ENCODE assay signal across 8 cellular contexts in the genomic region with DNA sequence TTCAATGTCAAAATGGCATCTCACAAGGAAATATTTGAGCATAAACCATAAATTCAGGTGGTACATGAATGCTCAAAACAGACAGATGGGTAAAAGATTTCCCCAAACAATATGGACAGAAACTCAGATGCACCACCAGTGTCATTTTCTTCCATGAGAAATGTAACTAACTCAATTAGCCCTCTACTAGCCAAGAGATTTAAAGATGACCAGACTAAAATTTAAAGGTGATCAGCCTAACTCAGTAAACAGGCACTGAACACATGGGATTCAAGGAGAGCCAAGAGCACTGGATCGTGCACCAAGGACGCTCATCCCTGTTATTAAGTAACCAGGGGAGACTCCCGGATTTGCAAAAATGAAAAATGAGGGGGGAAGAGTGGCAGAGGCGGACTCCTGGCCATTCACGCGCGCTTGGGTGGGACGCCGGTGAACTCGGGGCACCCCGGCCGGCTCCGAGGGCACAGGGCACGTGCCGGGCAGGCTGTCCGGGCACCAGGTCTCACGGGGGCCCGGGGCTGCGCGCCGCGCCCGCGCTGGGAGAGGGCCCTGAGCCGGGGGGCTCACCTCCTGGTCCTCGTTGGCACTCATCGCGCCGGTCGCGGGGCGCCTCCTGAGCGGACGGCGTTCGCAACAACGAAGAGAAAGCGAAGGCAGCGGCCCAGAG. TPM values are rescaled to one million over a fixed set of nuclear protein-coding genes. Genes with fewer than 3 reads are reported as not detected.
DNase-seq lines count a peak whose midpoint lies in the region; ATAC-seq, FAIRE-seq and TF ChIP-seq lines count a peak whose summit lies in the region.

No MANE protein-coding gene starts in this region.

- DNase-seq in GM12892 (ENCODE audit: insufficient read length) (peak; percentile 33), RWPE1 (ENCODE audit: low spot score) (peak; percentile 45), MCF 10A (ENCODE audit: unreplicated experiment) (peak; percentile 34), keratinocyte (ENCODE audit: low read depth, low spot score) (no peak), DMS114 treated with DMSO at 0.1 percent for 48 hours (lab: John Stamatoyannopoulos, UW; ENCODE audit: unreplicated experiment) (no peak)
- DNase-seq in stimulated activated CD4-positive, alpha-beta T cell treated with anti-CD3 and anti-CD28 coated beads, Interleukin-1b, Interleukin-23, amount 100 ng/mL, for 48 hours, result peak; percentile 15

- H3K36me3 Mint-ChIP-seq in MCF 10A (ENCODE audit: insufficient read depth, unreplicated experiment), result peaks cover 7% of the 10 kb centered on the region

- H3K4me1 Mint-ChIP-seq in MCF 10A (ENCODE audit: insufficient read depth, unreplicated experiment), result peaks cover 16% of the 10 kb centered on the region

- no peaks in the 10 kb centered on the region for H3K27me3 ChIP-seq in keratinocyte (ENCODE audit: control insufficient read depth, extremely low read depth, insufficient read depth, low read length)

- peak overlapping the region; percentile 68 to 97 (median 75) for H3K4me3 ChIP-seq in keratinocyte (ENCODE audit: control insufficient read depth in 2 of 3, extremely low read depth in 1 of 3, insufficient read depth in 2 of 3, low read depth in 1 of 3, low read length in 3 of 3)

- dilution Hi-C loops in keratinocyte (cut with MboI; ENCODE audit: extremely low pct_ligation_motif_present, low sequenced_read_pairs), result no loop called here

- no peak for TF ChIP-seq CTCF in RWPE1 (conservative IDR thresholded peaks at IDR 0.05; ENCODE audit: low read depth)
- no peak for TF ChIP-seq CTCF in MCF 10A (IDR thresholded peaks at IDR 0.05; ENCODE audit: unreplicated experiment)
- no peak for TF ChIP-seq CTCF in keratinocyte (optimal IDR thresholded peaks at IDR 0.05 in 1 of 3, IDR thresholded peaks at IDR 0.05 in 1 of 3, conservative IDR thresholded peaks at IDR 0.05 in 1 of 3; ENCODE audit: extremely low read depth in 1 of 3, insufficient read depth in 2 of 3, low read length in 3 of 3)

- peak overlapping the region; percentile 85 for H3K4me3 Mint-ChIP-seq in MCF 10A (ENCODE audit: unreplicated experiment)

- no peaks in the 10 kb centered on the region for H3K27me3 Mint-ChIP-seq in MCF 10A (ENCODE audit: insufficient read depth, unreplicated experiment)

- H3K27ac Mint-ChIP-seq in MCF 10A (ENCODE audit: low read depth, unreplicated experiment), result peak overlapping the region; percentile 82

- peaks cover 0 to 6% of the 10 kb centered on the region in 2 experiments for H3K36me3 ChIP-seq in keratinocyte (ENCODE audit: control insufficient read depth in 2 of 2, extremely low read depth in 1 of 2, insufficient read depth in 2 of 2, low read length in 2 of 2)

- POLR2A ChIA-PET in RWPE1 (lab: Yijun Ruan, JAX; ENCODE audit: low non-redundant PET), result no interaction called here
- POLR2A ChIA-PET in MCF 10A (lab: Yijun Ruan, JAX), result interaction anchor here (1.1 to 3.7 kb wide), 11 partner anchors 11 to 215 kb away, joined by 3 to 37 read pairs (median 7); a partner anchor contains a TSS

- peak; percentile 29 for ATAC-seq in HG02588 (IDR thresholded peaks at IDR 0.05; ENCODE audit: unreplicated experiment)
- ATAC-seq in HG03520 (IDR thresholded peaks at IDR 0.05; ENCODE audit: unreplicated experiment), result no peak

- no peaks in the 10 kb centered on the region for H3K9me1 ChIP-seq in keratinocyte (ENCODE audit: control insufficient read depth, extremely low read depth, insufficient read depth, low read length)

- FAIRE-seq in GM12892 (lab: Jason Lieb, UNC), result no peak
- no peak for FAIRE-seq in keratinocyte (lab: Jason Lieb, UNC)

- H3K4me2 ChIP-seq in keratinocyte (ENCODE audit: control insufficient read depth, extremely low read depth, insufficient read depth, low read depth, low read length), result peak overlapping the region; percentile 83

- peak overlapping the region; percentile 66 for H2AFZ ChIP-seq in keratinocyte (ENCODE audit: control insufficient read depth, low read length)

- no peaks in the 10 kb centered on the region for H3K9me3 Mint-ChIP-seq in MCF 10A (ENCODE audit: unreplicated experiment)

- H4K20me1 ChIP-seq in keratinocyte (ENCODE audit: control insufficient read depth, extremely low read depth, insufficient read depth, low read length), result no peaks in the 10 kb centered on the region

- CTCF ChIA-PET in RWPE1 (lab: Yijun Ruan, JAX), result no interaction called here
- CTCF ChIA-PET in MCF 10A (lab: Yijun Ruan, JAX), result interaction anchor here (0.9 kb wide), 1 partner anchor 26 kb away, joined by 3 read pairs; no protein-coding TSS in a partner anchor

- H3K27ac ChIP-seq in RWPE1 (peak overlapping the region; percentile 85), keratinocyte (ENCODE audit: control insufficient read depth, insufficient read depth, low read length) (peak overlapping the region; percentile 94)

- H3K9ac ChIP-seq in keratinocyte (ENCODE audit: control insufficient read depth, extremely low read depth, insufficient read depth, low read length), result peak overlapping the region; percentile 92

- no TSS peak for BruUV-seq in MCF 10A (replicated peaks; lab: Mats Ljungman, UMichigan)

- no peak for TF ChIP-seq POLR2A in GM12892 (IDR thresholded peaks at IDR 0.05; ENCODE audit: low read depth, low read length)

- intact Hi-C loops in MCF 10A (cut with micrococcal nuclease), result loop anchor here (1.0 kb wide), 2 partner anchors 154 to 186 kb away; no protein-coding TSS in a partner anchor

- peaks cover 41% of the 10 kb centered on the region for H3K79me2 ChIP-seq in keratinocyte (ENCODE audit: control insufficient read depth, insufficient read depth, low read length)

- H3K9me3 ChIP-seq in keratinocyte (ENCODE audit: control insufficient read depth, low read depth, low read length), result no peaks in the 10 kb centered on the region

- peaks cover 3% of the 10 kb centered on the region for H3K4me1 ChIP-seq in keratinocyte (ENCODE audit: control insufficient read depth, extremely low read depth, insufficient read depth, low read length)

RNA-seq across cellular contexts. Expression of a gene that starts 0.5 kb away (rescaled TPM):
- polyA plus RNA-seq in GM12892 (2012; ENCODE audit: missing spikeins), result 19.4 TPM
- total RNA-seq in MCF 10A (2022), result 23.0 and 26.1 TPM in 2 replicates
- 12.1 to 25.5 TPM (median 17.4 TPM) in 3 replicates for polyA plus RNA-seq in keratinocyte
- polyA plus RNA-seq in keratinocyte (2011; ENCODE audit: low read depth), result 18.1 TPM
- polyA plus RNA-seq in keratinocyte (2011; cell fraction: cytosol; rRNA removed), result 15.0 and 21.0 TPM in 2 replicates
- 9.5 TPM in 2 replicates for polyA plus RNA-seq in keratinocyte (2011; cell fraction: nucleus; rRNA removed)
- polyA plus RNA-seq in keratinocyte (2012; ENCODE audit: low replicate concordance), result 16.7 and 17.4 TPM in 2 replicates
- 0.95 to 6.6 TPM (median 2.9 TPM) in 3 replicates for polyA minus RNA-seq in keratinocyte
- 14.2 TPM for polyA minus RNA-seq in keratinocyte (2011; cell fraction: cytosol; rRNA and poly(A)+ RNA removed)
- 2.5 and 3.3 TPM in 2 replicates for polyA minus RNA-seq in keratinocyte (2011; cell fraction: nucleus; rRNA and poly(A)+ RNA removed)

RNA-seq across cellular contexts. Expression of a gene that starts 0.6 kb away (rescaled TPM):
- 20.8 TPM for polyA plus RNA-seq in GM12892 (2012; ENCODE audit: missing spikeins)
- total RNA-seq in MCF 10A (2022), result 29.4 and 35.0 TPM in 2 replicates
- polyA plus RNA-seq in keratinocyte, result 30.8 to 42.5 TPM (median 33.2 TPM) in 3 replicates
- 13.9 TPM for polyA plus RNA-seq in keratinocyte (2011; ENCODE audit: low read depth)
- 21.0 and 39.7 TPM in 2 replicates for polyA plus RNA-seq in keratinocyte (2011; cell fraction: cytosol; rRNA removed)
- polyA plus RNA-seq in keratinocyte (2011; cell fraction: nucleus; rRNA removed), result 53.1 and 58.7 TPM in 2 replicates
- polyA plus RNA-seq in keratinocyte (2012; ENCODE audit: low replicate concordance), result 12.4 and 13.8 TPM in 2 replicates
- polyA minus RNA-seq in keratinocyte, result 9.2 to 45.6 TPM (median 45.0 TPM) in 3 replicates
- 16.9 TPM for polyA minus RNA-seq in keratinocyte (2011; cell fraction: cytosol; rRNA and poly(A)+ RNA removed)
- polyA minus RNA-seq in keratinocyte (2011; cell fraction: nucleus; rRNA and poly(A)+ RNA removed), result 26.9 and 53.3 TPM in 2 replicates

Comparison
In these comparisons a context has a peak if more than half of its experiments do, and no peak if none do; other contexts are left out.
1. DNase-seq: peak in GM12892 (single experiment), RWPE1 (single experiment), MCF 10A (single experiment) and stimulated activated CD4-positive, alpha-beta T cell treated with anti-CD3 and anti-CD28 coated beads, Interleukin-1b, Interleukin-23, amount 100 ng/mL, for 48 hours (single experiment); none in keratinocyte (single experiment) and DMS114 treated with DMSO at 0.1 percent for 48 hours (single experiment).